ENCODE assay signal across 28 cellular contexts in genomic region chr4:19803406-19803805, GRCh38.
DNase-seq lines count a peak whose midpoint lies in the region; ATAC-seq and TF ChIP-seq lines count a peak whose summit lies in the region.
"Had no signal": no experiment of that assay in that cellular context is flagged by ENCODE, and none has a peak within 500 bp of the region (broad histone marks: within the 10 kb centered on the region; RNA-seq: fewer than 3 reads in every experiment).

No MANE protein-coding gene starts in this region.

- no peaks in the 10 kb centered on the region for H3K36me3 ChIP-seq in SJCRH30
- H3K36me3 ChIP-seq: lower lobe of right lung, vagina had no signal

- DNase-seq in HCEC 1CT (peak; percentile 7), SJCRH30 (peak in 1 of 2 experiments; percentile 35), fibroblast of the aortic adventitia (ENCODE audit: low read depth) (peak; percentile 35), SK-N-DZ (ENCODE audit: low spot score) (no peak), amniotic stem cell (lab: John Stamatoyannopoulos, UW) (no peak)
- DNase-seq: 8988T; activated CD4-positive, alpha-beta memory T cell treated with anti-CD3 and anti-CD28 coated beads for 36 hours; activated CD4-positive, CD25-positive, alpha-beta regulatory T cell; activated CD8-positive, alpha-beta memory T cell treated with anti-CD3 and anti-CD28 coated beads, Interleukin-2, amount 50 U/mL, for 4 hours; anterior cingulate cortex; CD4-positive, alpha-beta memory T cell; kidney; lower lobe of right lung; mucosa of descending colon; NCI-H1048; NCI-H187; NCI-H526; NK-92 treated with Interleukin-12 subunit alpha and Interleukin-12 subunit beta, amount 100 ng/mL, for 24 hours; SIG-M5; stimulated activated naive CD8-positive, alpha-beta T cell treated with anti-CD3 and anti-CD28 coated beads, Interleukin-15, Interleukin-2, amounts not matched to agents 100 U/mL and 50 U/mL, for 24 hours had no signal

- H3K9me3 ChIP-seq in SJCRH30 (replicated peaks): no peaks in the 10 kb centered on the region
- H3K9me3 ChIP-seq: lower lobe of right lung, mucosa of descending colon, vagina had no signal

- H3K27me3 ChIP-seq in SJCRH30: no peaks in the 10 kb centered on the region
- H3K27me3 ChIP-seq: vagina had no signal

- H3K4me1 ChIP-seq in SJCRH30: peaks cover 21% of the 10 kb centered on the region
- H3K4me1 ChIP-seq: vagina had no signal

- TF ChIP-seq CTCF in 22Rv1 (IDR thresholded peaks at IDR 0.05) (peak; percentile 8; the same call in 1 of the 2 replicates), fibroblast of the aortic adventitia (IDR thresholded peaks at IDR 0.05; ENCODE audit: insufficient read depth, low read length) (no peak)

- H3K27ac ChIP-seq in 22Rv1: no peak overlapping the region
- H3K27ac ChIP-seq in SJCRH30: peak overlapping the region; percentile 60
- H3K27ac ChIP-seq: lower lobe of right lung, vagina had no signal

- no peak for ATAC-seq in GM18873 (IDR thresholded peaks at IDR 0.05; ENCODE audit: low FRiP score, unreplicated experiment)
- no peak for ATAC-seq in GM18870 (IDR thresholded peaks at IDR 0.05; ENCODE audit: unreplicated experiment)
- ATAC-seq: HCT116; HepG2; lower lobe of right lung; mucosa of descending colon; natural killer cell treated with Interleukin-12 subunit alpha and Interleukin-12 subunit beta and Interleukin-15 and Interleukin-18, amount 100 ng/mL, for 72 hours; Panc1; stimulated activated naive CD8-positive, alpha-beta T cell treated with anti-CD3 and anti-CD28 coated beads, Interleukin-15, Interleukin-2, amounts not matched to agents 100 U/mL and 50 U/mL, for 24 hours had no signal

- no peak overlapping the region for H3K4me3 ChIP-seq in SJCRH30
- H3K4me3 ChIP-seq in fibroblast of the aortic adventitia (ENCODE audit: low read depth, low read length): no peak overlapping the region
- H3K4me3 ChIP-seq: lower lobe of right lung, mucosa of descending colon, vagina had no signal

Comparison
In these comparisons a context has a peak if more than half of its experiments do, and no peak if none do; other contexts are left out.
1. DNase-seq: peak in HCEC 1CT (single experiment) and fibroblast of the aortic adventitia (single experiment); none in SK-N-DZ (single experiment) and amniotic stem cell (single experiment).